1 cellular context compared by ENCODE assay signal in genomic region chr7:130332259-130333053, GRCh38.
TF ChIP-seq lines count a peak whose summit lies in the region.

No MANE protein-coding gene starts in this region.

TF ChIP-seq in SK-N-SH treated with all-trans-retinoic acid at 6 μM for 48 hours, 23 proteins besides CTCF, POLR2A, EP300 and RAD21 (continued from another document):
- TF ChIP-seq, protein P1, sequence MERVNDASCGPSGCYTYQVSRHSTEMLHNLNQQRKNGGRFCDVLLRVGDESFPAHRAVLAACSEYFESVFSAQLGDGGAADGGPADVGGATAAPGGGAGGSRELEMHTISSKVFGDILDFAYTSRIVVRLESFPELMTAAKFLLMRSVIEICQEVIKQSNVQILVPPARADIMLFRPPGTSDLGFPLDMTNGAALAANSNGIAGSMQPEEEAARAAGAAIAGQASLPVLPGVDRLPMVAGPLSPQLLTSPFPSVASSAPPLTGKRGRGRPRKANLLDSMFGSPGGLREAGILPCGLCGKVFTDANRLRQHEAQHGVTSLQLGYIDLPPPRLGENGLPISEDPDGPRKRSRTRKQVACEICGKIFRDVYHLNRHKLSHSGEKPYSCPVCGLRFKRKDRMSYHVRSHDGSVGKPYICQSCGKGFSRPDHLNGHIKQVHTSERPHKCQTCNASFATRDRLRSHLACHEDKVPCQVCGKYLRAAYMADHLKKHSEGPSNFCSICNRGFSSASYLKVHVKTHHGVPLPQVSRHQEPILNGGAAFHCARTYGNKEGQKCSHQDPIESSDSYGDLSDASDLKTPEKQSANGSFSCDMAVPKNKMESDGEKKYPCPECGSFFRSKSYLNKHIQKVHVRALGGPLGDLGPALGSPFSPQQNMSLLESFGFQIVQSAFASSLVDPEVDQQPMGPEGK (CRISPR knock-in tag; IDR thresholded peaks at IDR 0.05; ENCODE audit: borderline replicate concordance) = no peak
- no peak for TF ChIP-seq TCF4 (CRISPR knock-in tag; IDR thresholded peaks at IDR 0.05; ENCODE audit: borderline replicate concordance)
- TF ChIP-seq BACH2 (CRISPR knock-in tag; IDR thresholded peaks at IDR 0.05; ENCODE audit: borderline replicate concordance) = no peak
